Comparison of ENCODE assay signal across 9 cellular contexts in genomic region chr9:68329106-68329505, GRCh38. TPM values are rescaled to one million over a fixed set of nuclear protein-coding genes. Genes with fewer than 3 reads are reported as not detected.
"Had no signal": no experiment of that assay in that cellular context is flagged by ENCODE, and none has a peak within 500 bp of the region (broad histone marks: within the 10 kb centered on the region; RNA-seq: fewer than 3 reads in every experiment).

No MANE protein-coding gene starts in this region.

RNA-seq across cellular contexts. Expression of gene FOXD4L3, which starts 26.4 kb away (rescaled TPM):
- total RNA-seq: PC-3, PC-9, Right ventricle myocardium inferior, Right ventricle myocardium superior, RPMI7951, SJSA1, SK-MEL-5 had no signal

RNA-seq across cellular contexts. Expression of gene PGM5, which starts 27.3 kb away (rescaled TPM):
- total RNA-seq: OCI-LY7, PC-9 had no signal
- polyA plus RNA-seq: SK-N-SH had no signal
